10 cellular contexts compared by ENCODE assay signal in the genomic region with DNA sequence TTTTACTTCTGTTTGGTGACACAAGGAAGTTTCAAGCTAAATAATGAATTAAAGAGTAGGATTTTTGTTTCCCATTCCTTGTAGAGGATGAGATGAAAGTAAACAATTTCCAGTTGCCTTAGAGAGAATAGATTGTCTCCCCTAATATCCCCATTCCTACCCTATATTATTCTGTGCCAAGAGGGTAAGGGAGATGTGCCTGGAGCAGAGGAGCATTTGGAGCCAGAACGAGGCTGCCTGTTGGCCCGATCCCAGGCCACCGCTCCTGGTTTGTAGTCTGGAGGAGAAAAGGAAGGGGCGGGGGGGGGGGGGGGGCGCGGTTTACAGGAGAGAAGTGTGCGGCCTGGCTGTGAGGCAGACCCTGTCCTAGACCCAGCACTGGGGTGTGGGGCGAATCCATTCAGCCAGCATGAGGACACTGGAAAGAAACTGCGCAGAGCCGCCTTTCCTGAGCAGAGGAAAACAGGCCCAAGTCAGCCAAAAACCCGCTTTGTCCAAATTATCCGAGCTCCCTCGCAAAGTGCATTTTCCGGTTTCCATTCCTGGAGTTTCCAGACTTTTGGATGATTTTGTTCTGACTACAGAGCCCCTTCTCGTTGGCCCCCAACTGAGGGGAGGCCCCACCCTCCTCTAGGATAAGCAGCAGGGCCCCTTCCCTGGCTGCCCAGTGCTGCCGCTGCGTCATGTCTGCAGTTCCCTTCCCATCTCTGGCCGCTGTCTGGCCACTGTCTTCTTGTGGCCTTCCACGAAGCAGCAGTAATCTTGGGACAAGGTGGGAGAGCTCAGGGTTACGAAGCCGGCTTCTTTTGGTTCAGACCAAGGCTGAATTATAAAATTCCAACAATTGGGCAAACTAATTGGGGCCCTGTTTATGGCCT. TPM values are rescaled to one million over a fixed set of nuclear protein-coding genes. Genes with fewer than 3 reads are reported as not detected.
A peak's percentile ranks its signal among the peaks of the same experiment; 100 is the strongest.
DNase-seq lines count a peak whose midpoint lies in the region; ATAC-seq and TF ChIP-seq lines count a peak whose summit lies in the region.
"Had no signal": no experiment of that assay in that cellular context is flagged by ENCODE, and none has a peak within 500 bp of the region (broad histone marks: within the 10 kb centered on the region; RNA-seq: fewer than 3 reads in every experiment).

No MANE protein-coding gene starts in this region.

- DNase-seq in DMS 273 (lab: John Stamatoyannopoulos, UW; ENCODE audit: unreplicated experiment), result peak; percentile 64
- no peak for DNase-seq in DMS 273 treated with DMSO at 0.1 percent for 48 hours (lab: John Stamatoyannopoulos, UW)
- DNase-seq in esophagus muscularis mucosa (ENCODE audit: extremely low spot score), result no peak
- peak in 1 of 2 donors; percentile 80 for DNase-seq in aorta
- DNase-seq in pons (ENCODE audit: low spot score), result no peak
- DNase-seq: activated CD4-positive, alpha-beta T cell treated with anti-CD3 and anti-CD28 coated beads, Interleukin-2, amount 10 ng/mL, durations not matched to agents 7 days and 5 days had no signal

- no peaks in the 10 kb centered on the region for H3K9me3 ChIP-seq in esophagus muscularis mucosa
- H3K9me3 ChIP-seq in muscle layer of colon (ENCODE audit: low read length), result no peaks in the 10 kb centered on the region
- H3K9me3 ChIP-seq in aorta (ENCODE audit: control insufficient read depth, low read length), result no peaks in the 10 kb centered on the region

- TF ChIP-seq CTCF in esophagus muscularis mucosa (IDR thresholded peaks at IDR 0.05), result no peak

- no peak for TF ChIP-seq POLR2A in esophagus muscularis mucosa (IDR thresholded peaks at IDR 0.05; ENCODE audit: low read depth)

- H3K4me3 ChIP-seq in esophagus muscularis mucosa, result peak overlapping the region; percentile 26 to 41 (median 35)
- peak overlapping the region; percentile 23 to 64 for H3K4me3 ChIP-seq in muscle layer of colon (ENCODE audit: low read depth in 1 of 2, low read length in 2 of 2)
- no peak overlapping the region for H3K4me3 ChIP-seq in aorta (ENCODE audit: low read length in 2 of 2)

- intact Hi-C loops in esophagus muscularis mucosa (cut with DNase I), result no loop called here
- intact Hi-C loops in aorta (cut with DNase I), result no loop called here

- peak overlapping the region; percentile 77 for H3K9ac ChIP-seq in muscle layer of colon (ENCODE audit: low read length)

- H3K36me3 ChIP-seq in esophagus muscularis mucosa (no peaks in the 10 kb centered on the region), muscle layer of colon (ENCODE audit: insufficient read depth, low read length) (no peaks in the 10 kb centered on the region), aorta (ENCODE audit: control insufficient read depth in 1 of 2, insufficient read depth in 2 of 2, low read length in 1 of 2) (no peaks in the 10 kb centered on the region)

- no peak for TF ChIP-seq EP300 in esophagus muscularis mucosa (IDR thresholded peaks at IDR 0.05)

- ATAC-seq in aorta (ENCODE audit: low FRiP score) (no peak), GM21723 (IDR thresholded peaks at IDR 0.05; ENCODE audit: unreplicated experiment) (no peak), HG03378 (IDR thresholded peaks at IDR 0.05; ENCODE audit: unreplicated experiment) (no peak)

- WGBS in esophagus muscularis mucosa, result 39% methylated on average over 15 of the region's 21 CpGs
- 3 to 7% methylated on average over 17 to 21 of the region's 21 CpGs for WGBS in aorta, 2 donors

- H3K27me3 ChIP-seq in esophagus muscularis mucosa, result no peaks in the 10 kb centered on the region
- no peaks in the 10 kb centered on the region for H3K27me3 ChIP-seq in muscle layer of colon (ENCODE audit: control insufficient read depth in 1 of 2, insufficient read depth in 2 of 2, low read length in 2 of 2)
- no peaks in the 10 kb centered on the region for H3K27me3 ChIP-seq in aorta (ENCODE audit: control insufficient read depth in 1 of 2, insufficient read depth in 2 of 2, low read length in 1 of 2)

- H3K27ac ChIP-seq in esophagus muscularis mucosa (replicated peaks in 1 of 4) (peak overlapping the region; percentile 88 to 97 (median 94)), muscle layer of colon (ENCODE audit: low read depth, low read length) (peak overlapping the region; percentile 96), aorta (ENCODE audit: low read depth in 1 of 2, low read length in 2 of 2) (peak overlapping the region; percentile 90 to 97)

- H3K4me1 ChIP-seq in esophagus muscularis mucosa (peaks cover 84 to 100% (median 99%) of the 10 kb centered on the region in 4 donors), muscle layer of colon (ENCODE audit: insufficient read depth, low read length) (peaks cover 82% of the 10 kb centered on the region), aorta (ENCODE audit: control insufficient read depth in 1 of 2, insufficient read depth in 2 of 2, low read length in 2 of 2) (peaks cover 6% of the 10 kb centered on the region in 2 donors)

RNA-seq across cellular contexts. Expression of gene NFIX, which starts 23.0 kb away (rescaled TPM):
- total RNA-seq in esophagus muscularis mucosa (100 to 1,000 TPM in 1 of 4 donors, 10 to 100 TPM in 3; 56.0 to 154 (median 79.4) TPM), aorta (100 to 1,000 TPM; 184 to 327 TPM)
- 10 to 100 TPM; 45.5 to 49.8 TPM for polyA plus RNA-seq in aorta

RNA-seq across cellular contexts. Expression of gene DAND5, which starts 48.9 kb away (rescaled TPM):
- under 1 TPM in 3 of 4 donors, not detected in 1; 0.19 to 0.83 (median 0.29) TPM for total RNA-seq in esophagus muscularis mucosa
- not detected for total RNA-seq in aorta
- polyA plus RNA-seq in aorta, result under 1 TPM in 1 of 2 donors, not detected in 1; 0.13 TPM
- total RNA-seq: RPMI7951 had no signal

Comparison
In these comparisons a context has a peak if more than half of its experiments do, and no peak if none do; other contexts are left out.
1. H3K4me3 ChIP-seq: peak in esophagus muscularis mucosa (4 of 4) and muscle layer of colon (2 of 2); none in aorta (0 of 2).
2. Peak in every context shown above with its lines, with median percentiles within 50 percentile points of each other: H3K27ac ChIP-seq.